Comparison of ENCODE assay signal across 2 cellular contexts in the genomic region with DNA sequence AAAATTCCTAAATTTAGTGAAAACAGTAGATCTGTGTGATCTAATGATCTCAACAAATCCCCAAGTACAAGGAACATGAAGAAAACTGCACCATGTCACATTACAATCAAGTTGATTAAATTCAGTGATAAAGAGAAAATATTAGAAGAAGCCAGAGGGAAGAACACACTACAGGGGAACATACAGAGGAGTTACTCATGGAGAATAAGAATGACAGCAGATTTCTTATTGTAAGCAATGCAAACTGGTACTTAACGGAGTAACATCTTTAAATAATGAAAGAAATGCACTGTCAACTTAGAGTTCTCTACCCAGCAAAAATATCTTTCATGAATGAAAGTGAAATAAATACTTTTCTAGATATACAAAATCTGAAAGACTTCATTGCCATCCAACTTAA.
A peak's percentile ranks its signal among the peaks of the same experiment; 100 is the strongest.
TF ChIP-seq lines count a peak whose summit lies in the region.

No MANE protein-coding gene starts in this region.

TF ChIP-seq in HepG2, 621 proteins besides CTCF, POLR2A, EP300 and RAD21:
- TF ChIP-seq FOXM1 (CRISPR knock-in tag; IDR thresholded peaks at IDR 0.05) = no peak
- 0 out of 2 replicates have a peak, but pooled peaks have one; percentile 52 for TF ChIP-seq ZNF317 (CRISPR knock-in tag; IDR thresholded peaks at IDR 0.05)

TF ChIP-seq in WTC11, 78 proteins besides CTCF, POLR2A, EP300 and RAD21:
- TF ChIP-seq TP53 (CRISPR knock-in tag; IDR thresholded peaks at IDR 0.05) (no peak), ZNF317 (CRISPR knock-in tag; IDR thresholded peaks at IDR 0.05; ENCODE audit: borderline replicate concordance, low read depth) (peak; percentile 81)
- TF ChIP-seq, protein P1, sequence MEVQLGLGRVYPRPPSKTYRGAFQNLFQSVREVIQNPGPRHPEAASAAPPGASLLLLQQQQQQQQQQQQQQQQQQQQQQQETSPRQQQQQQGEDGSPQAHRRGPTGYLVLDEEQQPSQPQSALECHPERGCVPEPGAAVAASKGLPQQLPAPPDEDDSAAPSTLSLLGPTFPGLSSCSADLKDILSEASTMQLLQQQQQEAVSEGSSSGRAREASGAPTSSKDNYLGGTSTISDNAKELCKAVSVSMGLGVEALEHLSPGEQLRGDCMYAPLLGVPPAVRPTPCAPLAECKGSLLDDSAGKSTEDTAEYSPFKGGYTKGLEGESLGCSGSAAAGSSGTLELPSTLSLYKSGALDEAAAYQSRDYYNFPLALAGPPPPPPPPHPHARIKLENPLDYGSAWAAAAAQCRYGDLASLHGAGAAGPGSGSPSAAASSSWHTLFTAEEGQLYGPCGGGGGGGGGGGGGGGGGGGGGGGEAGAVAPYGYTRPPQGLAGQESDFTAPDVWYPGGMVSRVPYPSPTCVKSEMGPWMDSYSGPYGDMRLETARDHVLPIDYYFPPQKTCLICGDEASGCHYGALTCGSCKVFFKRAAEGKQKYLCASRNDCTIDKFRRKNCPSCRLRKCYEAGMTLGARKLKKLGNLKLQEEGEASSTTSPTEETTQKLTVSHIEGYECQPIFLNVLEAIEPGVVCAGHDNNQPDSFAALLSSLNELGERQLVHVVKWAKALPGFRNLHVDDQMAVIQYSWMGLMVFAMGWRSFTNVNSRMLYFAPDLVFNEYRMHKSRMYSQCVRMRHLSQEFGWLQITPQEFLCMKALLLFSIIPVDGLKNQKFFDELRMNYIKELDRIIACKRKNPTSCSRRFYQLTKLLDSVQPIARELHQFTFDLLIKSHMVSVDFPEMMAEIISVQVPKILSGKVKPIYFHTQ (CRISPR knock-in tag; IDR thresholded peaks at IDR 0.05) = no peak
